ENCODE assay signal across 25 cellular contexts in genomic region chr18:23772327-23772920, GRCh38.
"Had no signal": no experiment of that assay in that cellular context is flagged by ENCODE, and none has a peak within 500 bp of the region (broad histone marks: within the 10 kb centered on the region; RNA-seq: fewer than 3 reads in every experiment).

No MANE protein-coding gene starts in this region.

- H3K79me2 ChIP-seq: hepatocyte had no signal

- H3K4me1 ChIP-seq: left ventricle myocardium inferior, pancreas, psoas muscle, right atrium auricular region, right lobe of liver, stomach, tibial artery, upper lobe of right lung had no signal

- H3K27me3 ChIP-seq: hepatocyte, pancreas, right atrium auricular region, right lobe of liver, stomach, tibial artery, upper lobe of right lung had no signal

- H3K4me2 ChIP-seq: hepatocyte, smooth muscle cell had no signal

- H3K9me3 ChIP-seq: mucosa of descending colon, pancreas, psoas muscle, right lobe of liver, stomach, thoracic aorta, tibial artery, upper lobe of right lung had no signal

- H3K36me3 ChIP-seq: left ventricle myocardium inferior, pancreas, right atrium auricular region, right lobe of liver, stomach, thoracic aorta, tibial artery, upper lobe of right lung had no signal

- DNase-seq: islet precursor cell; left ventricle myocardium inferior; midbrain; mucosa of descending colon; naive thymus-derived CD4-positive, alpha-beta T cell; nucleus accumbens; pancreas; psoas muscle; right lobe of liver; stimulated activated CD4-positive, alpha-beta T cell treated with anti-CD3 and anti-CD28 coated beads, Interleukin-1b, Interleukin-23, amount 100 ng/mL, for 48 hours; stimulated activated CD4-positive, alpha-beta T cell treated with anti-CD3 and anti-CD28 coated beads, Interleukin-2, amount 100 ng/mL, for 48 hours; stimulated activated CD4-positive, alpha-beta T cell treated with anti-CD3 and anti-CD28 coated beads, Interleukin-4, amount 100 ng/mL, for 4 hours; stimulated activated CD8-positive, alpha-beta memory T cell treated with anti-CD3 and anti-CD28 coated beads, Interleukin-4, amount 100 ng/mL, for 48 hours; stimulated activated naive CD8-positive, alpha-beta T cell treated with anti-CD3 and anti-CD28 coated beads, Interleukin-15, Interleukin-2, amounts not matched to agents 100 U/mL and 50 U/mL, for 24 hours; stomach; tibial artery; trophoblast cell; upper lobe of right lung had no signal

- H3K4me3 ChIP-seq: hepatocyte, left ventricle myocardium inferior, lung, mucosa of descending colon, pancreas, psoas muscle, right atrium auricular region, right lobe of liver, smooth muscle cell, stomach, thoracic aorta, tibial artery, upper lobe of right lung had no signal

- H3K27ac ChIP-seq: hepatocyte, left ventricle myocardium inferior, pancreas, psoas muscle, right atrium auricular region, right lobe of liver, stomach, thoracic aorta, tibial artery, upper lobe of right lung had no signal

- ATAC-seq: mucosa of descending colon; naive thymus-derived CD4-positive, alpha-beta T cell; natural killer cell treated with Interleukin-12 subunit alpha and Interleukin-12 subunit beta and Interleukin-15 and Interleukin-18, amount 100 ng/mL, for 72 hours; pancreas; psoas muscle; right lobe of liver; stimulated activated memory B cell treated with anti-CD40 and anti-IgM and Interleukin-4, amounts not matched to agents 10 μg/mL and 1 μg/mL and 100 μg/mL, for 72 hours; stimulated activated naive CD8-positive, alpha-beta T cell treated with anti-CD3 and anti-CD28 coated beads, Interleukin-15, Interleukin-2, amounts not matched to agents 100 U/mL and 50 U/mL, for 24 hours; upper lobe of right lung had no signal

- H2AFZ ChIP-seq: hepatocyte had no signal
